Comparison of ENCODE assay signal across 8 cellular contexts in the genomic region with DNA sequence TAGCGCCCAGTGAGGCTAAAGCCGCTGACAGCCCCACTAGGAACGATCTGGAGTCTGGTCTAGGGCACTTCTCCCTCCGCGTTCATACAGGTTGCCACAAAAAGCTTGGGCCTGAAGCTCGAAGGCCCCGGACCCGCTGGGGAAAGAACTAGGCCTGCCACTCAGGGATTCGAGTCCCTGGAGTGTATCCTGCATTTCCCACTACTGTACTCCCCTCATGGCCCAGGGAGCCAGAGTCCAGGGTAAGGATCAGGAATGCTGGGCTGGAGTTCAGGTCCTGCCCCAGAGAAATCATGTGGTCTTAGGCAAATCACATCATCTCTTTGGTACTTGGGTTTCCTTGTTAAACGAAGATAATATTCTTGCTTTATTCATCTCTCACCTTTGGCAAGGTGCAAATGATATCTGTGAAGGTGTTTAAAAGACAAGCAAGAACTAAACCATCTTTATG. TPM values are rescaled to one million over a fixed set of nuclear protein-coding genes. Genes with fewer than 3 reads are reported as not detected.
DNase-seq lines count a peak whose midpoint lies in the region; ATAC-seq, FAIRE-seq and TF ChIP-seq lines count a peak whose summit lies in the region.

No MANE protein-coding gene starts in this region.

- no peaks in the 10 kb centered on the region for H3K9me1 ChIP-seq in K562 (ENCODE audit: control insufficient read depth, insufficient read depth, low read length)

- peaks cover 21% of the 10 kb centered on the region for H3K36me3 Mint-ChIP-seq in memory B cell

- peaks cover 50% of the 10 kb centered on the region for H3K79me2 ChIP-seq in K562 (ENCODE audit: control insufficient read depth, insufficient read depth, low read length)

- no peaks in the 10 kb centered on the region for H3K9me3 Mint-ChIP-seq in memory B cell

- peak; percentile 75 for DNase-seq in AG08396 (ENCODE audit: low spot score)
- DNase-seq in HAP-1 (ENCODE audit: low spot score in 2 of 2) = no peak
- DNase-seq in K562 (ENCODE audit: extremely low read depth in 1 of 4, low spot score in 3 of 4) = peak in 1 of 4 experiments; percentile 68
- DNase-seq in memory B cell (ENCODE audit: low spot score in 2 of 2) = no peak
- no peak for DNase-seq in vagina (ENCODE audit: extremely low spot score in 2 of 2)
- DNase-seq in HK-2 (ENCODE audit: unreplicated experiment) = no peak

- 16% methylated on average over 10 of the region's 10 CpGs for WGBS in K562 (ENCODE audit: insufficient coverage, low coverage, missing lambda C conversion rate)

- no peaks in the 10 kb centered on the region; the same call in 1 of the 2 replicates for H4K20me1 ChIP-seq in K562 (replicated peaks; ENCODE audit: control insufficient read depth, insufficient read depth, low read length)

- peak overlapping the region; percentile 93 to 99 for H3K9ac ChIP-seq in K562 (ENCODE audit: insufficient read depth in 1 of 2, low read depth in 2 of 2, low read length in 2 of 2)

- H3K27ac ChIP-seq in K562 (ENCODE audit: extremely low read depth, low read depth, low read length) (peak overlapping the region; percentile 97), vagina (peak overlapping the region; percentile 98)

- peaks cover 27% of the 10 kb centered on the region for H3K4me1 Mint-ChIP-seq in memory B cell

- TF ChIP-seq CTCF in K562 (IDR thresholded peaks at IDR 0.05 in 2 of 3, conservative IDR thresholded peaks at IDR 0.05 in 1 of 3; ENCODE audit: insufficient read depth in 2 of 3, low read depth in 1 of 3, low read length in 3 of 3) = peak in 1 of 3 experiments; percentile 59; a peak in 1 of 6 replicates
- TF ChIP-seq CTCF in vagina (IDR thresholded peaks at IDR 0.05) = no peak

- H3K27me3 ChIP-seq in HAP-1 (ENCODE audit: low read depth) = no peaks in the 10 kb centered on the region
- no peaks in the 10 kb centered on the region for H3K27me3 ChIP-seq in K562 (ENCODE audit: control insufficient read depth in 2 of 2, insufficient read depth in 2 of 2, low read length in 2 of 2)
- H3K27me3 ChIP-seq in vagina = no peaks in the 10 kb centered on the region

- H3K9me3 ChIP-seq in HAP-1 (no peaks in the 10 kb centered on the region), K562 (replicated peaks; ENCODE audit: control insufficient read depth, insufficient read depth, low read depth, low read length) (no peaks in the 10 kb centered on the region), vagina (no peaks in the 10 kb centered on the region)

- H3K36me3 ChIP-seq in HAP-1 (replicated peaks) (peaks cover 33% of the 10 kb centered on the region), K562 (ENCODE audit: control insufficient read depth, insufficient read depth, low read length) (peaks cover 37% of the 10 kb centered on the region), vagina (peaks cover 0 to 38% of the 10 kb centered on the region in 2 donors)

- peak overlapping the region; percentile 93 for H3K4me3 Mint-ChIP-seq in memory B cell

- H3K27ac Mint-ChIP-seq in memory B cell = peak overlapping the region; percentile 95

- TF ChIP-seq POLR2A in K562 (conservative IDR thresholded peaks at IDR 0.05) (no peak), vagina (IDR thresholded peaks at IDR 0.05) (no peak)

- ATAC-seq in K562 = peak; percentile 16; the same call in 2 of the 3 replicates
- no peak for ATAC-seq in memory B cell (ENCODE audit: low read depth)
- ATAC-seq in GM21723 (IDR thresholded peaks at IDR 0.05; ENCODE audit: unreplicated experiment) = no peak
- no peak for ATAC-seq in HG03135 (IDR thresholded peaks at IDR 0.05; ENCODE audit: unreplicated experiment)

- H3K4me3 ChIP-seq in HAP-1 (peak overlapping the region; percentile 88), K562 (peak overlapping the region; percentile 62), vagina (peak overlapping the region; percentile 97 to 99)

- in situ Hi-C loops in HAP-1 (cut with MboI; ENCODE audit: low sequenced_read_pairs) = loop anchor here (5.0 kb wide), 1 partner anchor 401 kb away; no protein-coding TSS in a partner anchor
- in situ Hi-C loops in K562 (cut with MboI) = loop anchor here (5.0 to 10.0 kb wide), 3 partner anchors 53 to 401 kb away; no protein-coding TSS in a partner anchor

- TF ChIP-seq EP300 in K562 (IDR thresholded peaks at IDR 0.05; ENCODE audit: low read length) = no peak

- no TSS peak for BruUV-seq in K562 (replicated peaks; lab: Mats Ljungman, UMichigan)

- intact Hi-C loops in K562 (cut with micrococcal nuclease) = loop anchor here (1.0 to 5.0 kb wide), 5 partner anchors 186 to 399 kb away; no protein-coding TSS in a partner anchor
- intact Hi-C loops in vagina (cut with DNase I) = loop anchor here (2.0 to 10.0 kb wide), 6 partner anchors 156 to 363 kb away; no protein-coding TSS in a partner anchor

- H3K4me1 ChIP-seq in HAP-1 = peaks cover 21% of the 10 kb centered on the region
- peaks cover 12 to 41% of the 10 kb centered on the region in 2 experiments; a peak in 4 of 5 replicates for H3K4me1 ChIP-seq in K562 (replicated peaks in 1 of 2; ENCODE audit: control insufficient read depth in 2 of 2, insufficient read depth in 2 of 2, low read length in 2 of 2)
- H3K4me1 ChIP-seq in vagina = peaks cover 21% of the 10 kb centered on the region

- peak overlapping the region; percentile 85 for H2AFZ ChIP-seq in K562 (ENCODE audit: low read depth, low read length)

- H3K27me3 Mint-ChIP-seq in memory B cell = no peaks in the 10 kb centered on the region

- POLR2A ChIA-PET in K562 (lab: Yijun Ruan, JAX) = interaction anchor here (0.6 to 2.1 kb wide), 12 partner anchors 13 to 360 kb away, joined by 3 to 10 read pairs (median 4); no protein-coding TSS in a partner anchor

- CTCF ChIA-PET in K562 (lab: Yijun Ruan, JAX; ENCODE audit: low intra/inter-chr PET ratio) = interaction anchor here (1.1 to 6.3 kb wide), 5 partner anchors 204 to 399 kb away, joined by 3 to 41 read pairs (median 33); no protein-coding TSS in a partner anchor

- no peak for FAIRE-seq in K562 (lab: Jason Lieb, UNC)

- peak overlapping the region; percentile 76 for H3K4me2 ChIP-seq in K562 (ENCODE audit: insufficient read depth, low read length)

- TF ChIP-seq RAD21 in K562 (CRISPR knock-in tag; conservative IDR thresholded peaks at IDR 0.05 in 1 of 2, IDR thresholded peaks at IDR 0.05 in 1 of 2) = no peak

RNA-seq across cellular contexts. Expression of a gene that starts 1.4 kb away (rescaled TPM):
- 9.5 and 13.7 TPM in 2 replicates for total RNA-seq in K562 (2011; cell fraction: chromatin; rRNA removed; ENCODE audit: low replicate concordance)
- total RNA-seq in K562 (2011; cell fraction: nucleolus; rRNA removed) = 9.7 and 10.2 TPM in 2 replicates
- 11.8 and 19.4 TPM in 2 replicates for total RNA-seq in K562 (2011; cell fraction: nucleoplasm; rRNA removed)
- 4.1 and 6.2 TPM in 2 replicates for total RNA-seq in K562 (2014; rRNA removed)
- 6.2 and 6.4 TPM in 2 replicates for total RNA-seq in K562 (2014; rRNA removed; fragmentation: Illumina TruSeq; extraction: Trizol)
- 6.6 and 7.9 TPM in 2 replicates for total RNA-seq in K562 (2015; rRNA removed; fragmentation: Illumina TruSeq; extraction: Trizol)
- 60.6 and 62.1 TPM in 2 replicates for total RNA-seq in K562 (2021)
- polyA plus RNA-seq in K562 (2011; rRNA removed) = 6.5 and 11.7 TPM in 2 replicates
- polyA plus RNA-seq in K562 (2011; cell fraction: cytosol; rRNA removed) = 3.1 and 12.8 TPM in 2 replicates
- 6.0 and 19.0 TPM in 2 replicates for polyA plus RNA-seq in K562 (2011; cell fraction: nucleus; rRNA removed)
- 27.2 and 38.8 TPM in 2 replicates for polyA plus RNA-seq in K562 (2012)
- polyA plus RNA-seq in K562 (2014; fragmentation: Illumina TruSeq; extraction: Trizol) = 20.0 and 20.3 TPM in 2 replicates
- 10 to 100 TPM; 32.4 to 42.8 TPM for polyA plus RNA-seq in K562 (2014; fragmentation: Nextera tagmentation; extraction: Ambion mirVana)
- polyA plus RNA-seq in K562 (2014; rRNA removed) = 21.8 and 23.7 TPM in 2 replicates
- polyA minus RNA-seq in K562 (2011; rRNA and poly(A)+ RNA removed) = 4.3 and 5.1 TPM in 2 replicates
- 17.1 and 23.8 TPM in 2 replicates for polyA minus RNA-seq in K562 (2011; cell fraction: cytosol; rRNA and poly(A)+ RNA removed)
- polyA minus RNA-seq in K562 (2011; cell fraction: nucleus; rRNA and poly(A)+ RNA removed) = 6.4 and 8.1 TPM in 2 replicates
- 206 TPM for total RNA-seq in vagina
